In the genomic region with DNA sequence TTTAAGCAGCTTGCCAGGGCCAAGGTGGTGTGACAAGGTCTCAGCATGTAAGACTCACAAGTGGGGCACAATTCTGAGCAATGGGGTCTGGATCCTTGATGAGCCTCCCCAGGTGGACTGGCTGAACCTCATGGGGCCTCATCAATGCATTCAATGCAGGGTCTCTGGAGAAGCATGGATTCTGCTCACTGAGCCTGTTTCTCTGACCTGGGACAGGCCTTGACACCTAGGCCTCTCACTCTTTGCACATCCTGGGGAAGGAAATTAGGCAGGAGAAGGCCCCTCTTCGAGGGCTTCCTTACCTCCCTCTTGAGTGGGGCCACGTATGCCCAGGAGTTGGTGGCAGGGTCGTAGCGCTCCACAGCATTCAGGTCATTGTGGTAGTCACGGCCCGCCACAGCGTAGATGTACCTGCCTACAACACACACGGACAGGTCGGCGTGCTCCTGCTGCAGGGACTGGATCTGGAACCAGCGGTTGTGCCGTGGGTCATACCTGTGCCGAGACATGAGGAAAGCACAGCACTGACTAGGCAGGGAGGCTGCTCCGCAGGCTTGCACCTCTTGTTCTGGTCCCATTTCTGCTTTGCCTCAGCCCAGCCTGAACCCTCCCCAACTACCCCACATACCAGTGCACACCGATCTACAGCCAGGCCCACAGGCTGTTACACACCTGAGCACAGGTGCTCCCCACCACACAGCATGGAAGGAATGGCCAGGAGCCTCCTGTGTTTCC, we compare ENCODE assay signal across 2 cellular contexts.
TF ChIP-seq lines count a peak whose summit lies in the region.

No MANE protein-coding gene starts in this region.

TF ChIP-seq in H1, 55 proteins besides CTCF, POLR2A, EP300 and RAD21:
- no peak for TF ChIP-seq CHD1 (IDR thresholded peaks at IDR 0.05; ENCODE audit: low read depth, low read length)
- TF ChIP-seq KDM1A (IDR thresholded peaks at IDR 0.05; ENCODE audit: borderline replicate concordance, low read length), result no peak
- TF ChIP-seq SP1 (IDR thresholded peaks at IDR 0.05; ENCODE audit: low read depth, low read length), result no peak
- no peak for TF ChIP-seq NRF1 (IDR thresholded peaks at IDR 0.05; ENCODE audit: low read depth, low read length)
- no peak for TF ChIP-seq SP2 (IDR thresholded peaks at IDR 0.05; ENCODE audit: low read length)
- TF ChIP-seq ASH2L (IDR thresholded peaks at IDR 0.05; ENCODE audit: low read length), result no peak
- TF ChIP-seq KDM5A (IDR thresholded peaks at IDR 0.05; ENCODE audit: low read length), result no peak
- no peak for TF ChIP-seq EGR1 (IDR thresholded peaks at IDR 0.05; ENCODE audit: borderline replicate concordance, low read depth, low read length)
- TF ChIP-seq CTBP2 (IDR thresholded peaks at IDR 0.05; ENCODE audit: borderline replicate concordance, insufficient read depth, insufficient read length, low read length), result no peak
- no peak for TF ChIP-seq POU5F1 (IDR thresholded peaks at IDR 0.05; ENCODE audit: low read depth, low read length)
- TF ChIP-seq, protein P1, sequence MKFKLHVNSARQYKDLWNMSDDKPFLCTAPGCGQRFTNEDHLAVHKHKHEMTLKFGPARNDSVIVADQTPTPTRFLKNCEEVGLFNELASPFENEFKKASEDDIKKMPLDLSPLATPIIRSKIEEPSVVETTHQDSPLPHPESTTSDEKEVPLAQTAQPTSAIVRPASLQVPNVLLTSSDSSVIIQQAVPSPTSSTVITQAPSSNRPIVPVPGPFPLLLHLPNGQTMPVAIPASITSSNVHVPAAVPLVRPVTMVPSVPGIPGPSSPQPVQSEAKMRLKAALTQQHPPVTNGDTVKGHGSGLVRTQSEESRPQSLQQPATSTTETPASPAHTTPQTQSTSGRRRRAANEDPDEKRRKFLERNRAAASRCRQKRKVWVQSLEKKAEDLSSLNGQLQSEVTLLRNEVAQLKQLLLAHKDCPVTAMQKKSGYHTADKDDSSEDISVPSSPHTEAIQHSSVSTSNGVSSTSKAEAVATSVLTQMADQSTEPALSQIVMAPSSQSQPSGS (IDR thresholded peaks at IDR 0.05; ENCODE audit: low read length), result no peak
- no peak for TF ChIP-seq PHF8 (conservative IDR thresholded peaks at IDR 0.05; ENCODE audit: low read depth, low read length)
- no peak for TF ChIP-seq SP4 (IDR thresholded peaks at IDR 0.05; ENCODE audit: low read length)
- no peak for TF ChIP-seq TAF1 (IDR thresholded peaks at IDR 0.05; ENCODE audit: low read depth, low read length)
- TF ChIP-seq GABPA (IDR thresholded peaks at IDR 0.05; ENCODE audit: borderline replicate concordance, insufficient read depth, low read length), result no peak
- TF ChIP-seq POLR2AphosphoS5 (IDR thresholded peaks at IDR 0.05; ENCODE audit: low read depth, low read length), result no peak
- no peak for TF ChIP-seq JUND (IDR thresholded peaks at IDR 0.05; ENCODE audit: low read length)
- TF ChIP-seq SIX5 (IDR thresholded peaks at IDR 0.05; ENCODE audit: low read depth, low read length), result no peak
- no peak for TF ChIP-seq SUZ12 (IDR thresholded peaks at IDR 0.05; ENCODE audit: low read length)

TF ChIP-seq in WTC11, 78 proteins besides CTCF, POLR2A, EP300 and RAD21:
- TF ChIP-seq ZBTB21 (CRISPR knock-in tag; IDR thresholded peaks at IDR 0.05; ENCODE audit: borderline replicate concordance) (no peak), KAT7 (CRISPR knock-in tag; IDR thresholded peaks at IDR 0.05; ENCODE audit: borderline replicate concordance) (no peak), SP1 (CRISPR knock-in tag; conservative IDR thresholded peaks at IDR 0.05) (no peak), ZNF232 (CRISPR knock-in tag; IDR thresholded peaks at IDR 0.05) (no peak), ESRRA (CRISPR knock-in tag; IDR thresholded peaks at IDR 0.05; ENCODE audit: borderline replicate concordance) (no peak), EMX1 (CRISPR knock-in tag; IDR thresholded peaks at IDR 0.05) (no peak), ZNF121 (CRISPR knock-in tag; IDR thresholded peaks at IDR 0.05) (no peak), TP53 (CRISPR knock-in tag; IDR thresholded peaks at IDR 0.05) (no peak), ZNF219 (CRISPR knock-in tag; IDR thresholded peaks at IDR 0.05; ENCODE audit: borderline replicate concordance) (no peak), SOX15 (CRISPR knock-in tag; IDR thresholded peaks at IDR 0.05) (no peak)
- TF ChIP-seq, protein P2, sequence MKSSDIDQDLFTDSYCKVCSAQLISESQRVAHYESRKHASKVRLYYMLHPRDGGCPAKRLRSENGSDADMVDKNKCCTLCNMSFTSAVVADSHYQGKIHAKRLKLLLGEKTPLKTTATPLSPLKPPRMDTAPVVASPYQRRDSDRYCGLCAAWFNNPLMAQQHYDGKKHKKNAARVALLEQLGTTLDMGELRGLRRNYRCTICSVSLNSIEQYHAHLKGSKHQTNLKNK (CRISPR knock-in tag; IDR thresholded peaks at IDR 0.05), result no peak
- TF ChIP-seq, protein P3, sequence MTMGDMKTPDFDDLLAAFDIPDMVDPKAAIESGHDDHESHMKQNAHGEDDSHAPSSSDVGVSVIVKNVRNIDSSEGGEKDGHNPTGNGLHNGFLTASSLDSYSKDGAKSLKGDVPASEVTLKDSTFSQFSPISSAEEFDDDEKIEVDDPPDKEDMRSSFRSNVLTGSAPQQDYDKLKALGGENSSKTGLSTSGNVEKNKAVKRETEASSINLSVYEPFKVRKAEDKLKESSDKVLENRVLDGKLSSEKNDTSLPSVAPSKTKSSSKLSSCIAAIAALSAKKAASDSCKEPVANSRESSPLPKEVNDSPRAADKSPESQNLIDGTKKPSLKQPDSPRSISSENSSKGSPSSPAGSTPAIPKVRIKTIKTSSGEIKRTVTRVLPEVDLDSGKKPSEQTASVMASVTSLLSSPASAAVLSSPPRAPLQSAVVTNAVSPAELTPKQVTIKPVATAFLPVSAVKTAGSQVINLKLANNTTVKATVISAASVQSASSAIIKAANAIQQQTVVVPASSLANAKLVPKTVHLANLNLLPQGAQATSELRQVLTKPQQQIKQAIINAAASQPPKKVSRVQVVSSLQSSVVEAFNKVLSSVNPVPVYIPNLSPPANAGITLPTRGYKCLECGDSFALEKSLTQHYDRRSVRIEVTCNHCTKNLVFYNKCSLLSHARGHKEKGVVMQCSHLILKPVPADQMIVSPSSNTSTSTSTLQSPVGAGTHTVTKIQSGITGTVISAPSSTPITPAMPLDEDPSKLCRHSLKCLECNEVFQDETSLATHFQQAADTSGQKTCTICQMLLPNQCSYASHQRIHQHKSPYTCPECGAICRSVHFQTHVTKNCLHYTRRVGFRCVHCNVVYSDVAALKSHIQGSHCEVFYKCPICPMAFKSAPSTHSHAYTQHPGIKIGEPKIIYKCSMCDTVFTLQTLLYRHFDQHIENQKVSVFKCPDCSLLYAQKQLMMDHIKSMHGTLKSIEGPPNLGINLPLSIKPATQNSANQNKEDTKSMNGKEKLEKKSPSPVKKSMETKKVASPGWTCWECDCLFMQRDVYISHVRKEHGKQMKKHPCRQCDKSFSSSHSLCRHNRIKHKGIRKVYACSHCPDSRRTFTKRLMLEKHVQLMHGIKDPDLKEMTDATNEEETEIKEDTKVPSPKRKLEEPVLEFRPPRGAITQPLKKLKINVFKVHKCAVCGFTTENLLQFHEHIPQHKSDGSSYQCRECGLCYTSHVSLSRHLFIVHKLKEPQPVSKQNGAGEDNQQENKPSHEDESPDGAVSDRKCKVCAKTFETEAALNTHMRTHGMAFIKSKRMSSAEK (CRISPR knock-in tag; IDR thresholded peaks at IDR 0.05; ENCODE audit: borderline replicate concordance), result no peak
- TF ChIP-seq, protein P4, sequence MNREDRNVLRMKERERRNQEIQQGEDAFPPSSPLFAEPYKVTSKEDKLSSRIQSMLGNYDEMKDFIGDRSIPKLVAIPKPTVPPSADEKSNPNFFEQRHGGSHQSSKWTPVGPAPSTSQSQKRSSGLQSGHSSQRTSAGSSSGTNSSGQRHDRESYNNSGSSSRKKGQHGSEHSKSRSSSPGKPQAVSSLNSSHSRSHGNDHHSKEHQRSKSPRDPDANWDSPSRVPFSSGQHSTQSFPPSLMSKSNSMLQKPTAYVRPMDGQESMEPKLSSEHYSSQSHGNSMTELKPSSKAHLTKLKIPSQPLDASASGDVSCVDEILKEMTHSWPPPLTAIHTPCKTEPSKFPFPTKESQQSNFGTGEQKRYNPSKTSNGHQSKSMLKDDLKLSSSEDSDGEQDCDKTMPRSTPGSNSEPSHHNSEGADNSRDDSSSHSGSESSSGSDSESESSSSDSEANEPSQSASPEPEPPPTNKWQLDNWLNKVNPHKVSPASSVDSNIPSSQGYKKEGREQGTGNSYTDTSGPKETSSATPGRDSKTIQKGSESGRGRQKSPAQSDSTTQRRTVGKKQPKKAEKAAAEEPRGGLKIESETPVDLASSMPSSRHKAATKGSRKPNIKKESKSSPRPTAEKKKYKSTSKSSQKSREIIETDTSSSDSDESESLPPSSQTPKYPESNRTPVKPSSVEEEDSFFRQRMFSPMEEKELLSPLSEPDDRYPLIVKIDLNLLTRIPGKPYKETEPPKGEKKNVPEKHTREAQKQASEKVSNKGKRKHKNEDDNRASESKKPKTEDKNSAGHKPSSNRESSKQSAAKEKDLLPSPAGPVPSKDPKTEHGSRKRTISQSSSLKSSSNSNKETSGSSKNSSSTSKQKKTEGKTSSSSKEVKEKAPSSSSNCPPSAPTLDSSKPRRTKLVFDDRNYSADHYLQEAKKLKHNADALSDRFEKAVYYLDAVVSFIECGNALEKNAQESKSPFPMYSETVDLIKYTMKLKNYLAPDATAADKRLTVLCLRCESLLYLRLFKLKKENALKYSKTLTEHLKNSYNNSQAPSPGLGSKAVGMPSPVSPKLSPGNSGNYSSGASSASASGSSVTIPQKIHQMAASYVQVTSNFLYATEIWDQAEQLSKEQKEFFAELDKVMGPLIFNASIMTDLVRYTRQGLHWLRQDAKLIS (CRISPR knock-in tag; IDR thresholded peaks at IDR 0.05; ENCODE audit: borderline replicate concordance), result no peak
- TF ChIP-seq, protein P5, sequence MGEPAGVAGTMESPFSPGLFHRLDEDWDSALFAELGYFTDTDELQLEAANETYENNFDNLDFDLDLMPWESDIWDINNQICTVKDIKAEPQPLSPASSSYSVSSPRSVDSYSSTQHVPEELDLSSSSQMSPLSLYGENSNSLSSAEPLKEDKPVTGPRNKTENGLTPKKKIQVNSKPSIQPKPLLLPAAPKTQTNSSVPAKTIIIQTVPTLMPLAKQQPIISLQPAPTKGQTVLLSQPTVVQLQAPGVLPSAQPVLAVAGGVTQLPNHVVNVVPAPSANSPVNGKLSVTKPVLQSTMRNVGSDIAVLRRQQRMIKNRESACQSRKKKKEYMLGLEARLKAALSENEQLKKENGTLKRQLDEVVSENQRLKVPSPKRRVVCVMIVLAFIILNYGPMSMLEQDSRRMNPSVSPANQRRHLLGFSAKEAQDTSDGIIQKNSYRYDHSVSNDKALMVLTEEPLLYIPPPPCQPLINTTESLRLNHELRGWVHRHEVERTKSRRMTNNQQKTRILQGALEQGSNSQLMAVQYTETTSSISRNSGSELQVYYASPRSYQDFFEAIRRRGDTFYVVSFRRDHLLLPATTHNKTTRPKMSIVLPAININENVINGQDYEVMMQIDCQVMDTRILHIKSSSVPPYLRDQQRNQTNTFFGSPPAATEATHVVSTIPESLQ (CRISPR knock-in tag; IDR thresholded peaks at IDR 0.05), result no peak
- TF ChIP-seq, protein P6, sequence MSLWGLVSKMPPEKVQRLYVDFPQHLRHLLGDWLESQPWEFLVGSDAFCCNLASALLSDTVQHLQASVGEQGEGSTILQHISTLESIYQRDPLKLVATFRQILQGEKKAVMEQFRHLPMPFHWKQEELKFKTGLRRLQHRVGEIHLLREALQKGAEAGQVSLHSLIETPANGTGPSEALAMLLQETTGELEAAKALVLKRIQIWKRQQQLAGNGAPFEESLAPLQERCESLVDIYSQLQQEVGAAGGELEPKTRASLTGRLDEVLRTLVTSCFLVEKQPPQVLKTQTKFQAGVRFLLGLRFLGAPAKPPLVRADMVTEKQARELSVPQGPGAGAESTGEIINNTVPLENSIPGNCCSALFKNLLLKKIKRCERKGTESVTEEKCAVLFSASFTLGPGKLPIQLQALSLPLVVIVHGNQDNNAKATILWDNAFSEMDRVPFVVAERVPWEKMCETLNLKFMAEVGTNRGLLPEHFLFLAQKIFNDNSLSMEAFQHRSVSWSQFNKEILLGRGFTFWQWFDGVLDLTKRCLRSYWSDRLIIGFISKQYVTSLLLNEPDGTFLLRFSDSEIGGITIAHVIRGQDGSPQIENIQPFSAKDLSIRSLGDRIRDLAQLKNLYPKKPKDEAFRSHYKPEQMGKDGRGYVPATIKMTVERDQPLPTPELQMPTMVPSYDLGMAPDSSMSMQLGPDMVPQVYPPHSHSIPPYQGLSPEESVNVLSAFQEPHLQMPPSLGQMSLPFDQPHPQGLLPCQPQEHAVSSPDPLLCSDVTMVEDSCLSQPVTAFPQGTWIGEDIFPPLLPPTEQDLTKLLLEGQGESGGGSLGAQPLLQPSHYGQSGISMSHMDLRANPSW (CRISPR knock-in tag; conservative IDR thresholded peaks at IDR 0.05; ENCODE audit: low read depth), result no peak
